Comparison of ENCODE assay signal across 21 cellular contexts in genomic region chr19:12145348-12145747, GRCh38. TPM values are rescaled to one million over a fixed set of nuclear protein-coding genes. Genes with fewer than 3 reads are reported as not detected.
A peak's percentile ranks its signal among the peaks of the same experiment; 100 is the strongest.
DNase-seq lines count a peak whose midpoint lies in the region; ATAC-seq, FAIRE-seq and TF ChIP-seq lines count a peak whose summit lies in the region.
"Had no signal": no experiment of that assay in that cellular context is flagged by ENCODE, and none has a peak within 500 bp of the region (broad histone marks: within the 10 kb centered on the region; RNA-seq: fewer than 3 reads in every experiment).

No MANE protein-coding gene starts in this region.

- peaks cover 10% of the 10 kb centered on the region for H3K4me1 Mint-ChIP-seq in endothelial cell (ENCODE audit: unreplicated experiment)
- H3K4me1 Mint-ChIP-seq in activated CD4-positive, alpha-beta memory T cell treated with anti-CD3 and anti-CD28 coated beads, Interleukin-2, amount 10 ng/mL, durations not matched to agents 7 days and 5 days: peaks cover 11% of the 10 kb centered on the region

- BruUV-seq in HCT116 (replicated peaks; lab: Mats Ljungman, UMichigan) (no TSS peak), GM12878 (replicated peaks; lab: Mats Ljungman, UMichigan) (TSS peak; percentile 40)

- peaks cover 54% of the 10 kb centered on the region for H3K36me3 Mint-ChIP-seq in endothelial cell (ENCODE audit: low read depth, unreplicated experiment)
- H3K36me3 Mint-ChIP-seq in activated CD4-positive, alpha-beta memory T cell treated with anti-CD3 and anti-CD28 coated beads, Interleukin-2, amount 10 ng/mL, durations not matched to agents 7 days and 5 days (ENCODE audit: low read depth): peaks cover 35% of the 10 kb centered on the region

- H4K20me1 ChIP-seq in HCT116 (ENCODE audit: insufficient read depth) (no peaks in the 10 kb centered on the region), GM12878 (ENCODE audit: control insufficient read depth, insufficient read depth) (no peaks in the 10 kb centered on the region)

- H3K27me3 ChIP-seq in HCT116 (ENCODE audit: insufficient read depth, low read length) (no peaks in the 10 kb centered on the region), GM12878 (replicated peaks in 1 of 2; ENCODE audit: control insufficient read depth in 2 of 2, insufficient read depth in 2 of 2, low read length in 1 of 2) (no peaks in the 10 kb centered on the region)
- H3K27me3 ChIP-seq: BLaER1 had no signal

- no peaks in the 10 kb centered on the region for H3K79me2 ChIP-seq in HCT116 (ENCODE audit: insufficient read depth, low read length)
- H3K79me2 ChIP-seq in GM12878 (ENCODE audit: control insufficient read depth, insufficient read depth, low read length): no peaks in the 10 kb centered on the region

- H3K27me3 Mint-ChIP-seq in endothelial cell (ENCODE audit: unreplicated experiment): peaks cover 3% of the 10 kb centered on the region
- no peaks in the 10 kb centered on the region for H3K27me3 Mint-ChIP-seq in activated CD4-positive, alpha-beta memory T cell treated with anti-CD3 and anti-CD28 coated beads, Interleukin-2, amount 10 ng/mL, durations not matched to agents 7 days and 5 days

- TF ChIP-seq CTCF in HCT116 (IDR thresholded peaks at IDR 0.05 in 2 of 3, conservative IDR thresholded peaks at IDR 0.05 in 1 of 3; ENCODE audit: borderline replicate concordance in 1 of 3, insufficient read depth in 1 of 3, low read depth in 2 of 3, low read length in 2 of 3): no peak
- TF ChIP-seq CTCF in GM12878 (IDR thresholded peaks at IDR 0.05 in 2 of 3, conservative IDR thresholded peaks at IDR 0.05 in 1 of 3; ENCODE audit: control insufficient read depth in 2 of 3, extremely low read depth in 1 of 3, insufficient read depth in 1 of 3, low read depth in 3 of 3, low read length in 3 of 3): no peak
- TF ChIP-seq CTCF in endothelial cell (IDR thresholded peaks at IDR 0.05; ENCODE audit: unreplicated experiment): no peak
- no peak for TF ChIP-seq CTCF in kidney (IDR thresholded peaks at IDR 0.05; ENCODE audit: borderline replicate concordance, extremely low read depth, insufficient read depth)

- H3K9ac ChIP-seq in HCT116 (ENCODE audit: low read length) (no peak overlapping the region), GM12878 (ENCODE audit: control insufficient read depth, insufficient read depth, low read length) (no peak overlapping the region), kidney (ENCODE audit: low read length in 2 of 2) (no peak overlapping the region)
- H3K9ac ChIP-seq: BLaER1, GM23248 had no signal

- TF ChIP-seq RAD21 in HCT116 (IDR thresholded peaks at IDR 0.05; ENCODE audit: low read depth) (no peak), GM12878 (IDR thresholded peaks at IDR 0.05; ENCODE audit: insufficient read depth, low read depth, low read length) (no peak)

- H3K9me3 ChIP-seq in HCT116 (ENCODE audit: control insufficient read depth in 1 of 2, insufficient read depth in 1 of 2, low read depth in 1 of 2, low read length in 2 of 2) (peaks cover 13 to 15% of the 10 kb centered on the region in 2 experiments; a peak in 2 of 4 replicates), GM12878 (replicated peaks; ENCODE audit: control insufficient read depth, insufficient read depth, low read length) (peaks cover 14% of the 10 kb centered on the region), kidney (ENCODE audit: control insufficient read depth in 1 of 2, low read length in 2 of 2) (no peaks in the 10 kb centered on the region)

- H3K27ac ChIP-seq in HCT116 (ENCODE audit: low read depth, low read length): no peak overlapping the region
- H3K27ac ChIP-seq in GM12878 (ENCODE audit: control insufficient read depth, insufficient read depth): no peak overlapping the region
- no peak overlapping the region for H3K27ac ChIP-seq in kidney (ENCODE audit: low read depth in 2 of 2, low read length in 2 of 2)
- H3K27ac ChIP-seq: BLaER1, GM23248 had no signal

- H3K27ac Mint-ChIP-seq in endothelial cell (ENCODE audit: unreplicated experiment): no peak overlapping the region
- H3K27ac Mint-ChIP-seq in activated CD4-positive, alpha-beta memory T cell treated with anti-CD3 and anti-CD28 coated beads, Interleukin-2, amount 10 ng/mL, durations not matched to agents 7 days and 5 days: no peak overlapping the region
- H3K27ac Mint-ChIP-seq: CD14-positive monocyte; CD4-positive, alpha-beta memory T cell had no signal

- whole genome bisulfite sequencing in GM12878 (ENCODE audit: insufficient coverage, insufficient replicate concordance, low lambda C conversion rate, missing lambda C conversion rate): 96% methylated on average over 8 of the region's 8 CpGs

- H3K4me2 ChIP-seq in HCT116 (ENCODE audit: low read length) (no peak overlapping the region), GM12878 (ENCODE audit: control insufficient read depth, insufficient read depth) (no peak overlapping the region)
- H3K4me2 ChIP-seq: BLaER1 had no signal

- intact Hi-C loops in HCT116 (cut with micrococcal nuclease) (no loop called here), GM12878 (cut with micrococcal nuclease; ENCODE audit: unreplicated experiment) (no loop called here), kidney (cut with DNase I) (no loop called here)

- SMC1A ChIA-PET in GM12878 (lab: Charles Lee; ENCODE audit: uncharacterized antibody, unreplicated experiment): no interaction called here

- no peaks in the 10 kb centered on the region for H3K4me1 ChIP-seq in HCT116 (ENCODE audit: control insufficient read depth in 1 of 2, insufficient read depth in 2 of 2, low read length in 2 of 2)
- peaks cover 3% of the 10 kb centered on the region for H3K4me1 ChIP-seq in GM12878 (ENCODE audit: control insufficient read depth, insufficient read depth, low read length)
- peaks cover 7 to 10% of the 10 kb centered on the region in 2 donors for H3K4me1 ChIP-seq in kidney (ENCODE audit: control insufficient read depth in 1 of 2, insufficient read depth in 1 of 2, low read depth in 1 of 2, low read length in 2 of 2)

- peaks cover 15% of the 10 kb centered on the region for H3K9me3 Mint-ChIP-seq in endothelial cell (ENCODE audit: unreplicated experiment)
- H3K9me3 Mint-ChIP-seq in activated CD4-positive, alpha-beta memory T cell treated with anti-CD3 and anti-CD28 coated beads, Interleukin-2, amount 10 ng/mL, durations not matched to agents 7 days and 5 days: peaks cover 30% of the 10 kb centered on the region

- POLR2A ChIA-PET in HCT116 (lab: Charles Lee): no interaction called here
- POLR2A ChIA-PET in GM12878 (lab: Charles Lee): no interaction called here
- POLR2A ChIA-PET in activated CD4-positive, alpha-beta memory T cell treated with anti-CD3 and anti-CD28 coated beads, Interleukin-2, amount 10 ng/mL, durations not matched to agents 7 days and 5 days (lab: Charles Lee): no interaction called here

- no peak for TF ChIP-seq POLR2A in HCT116 (IDR thresholded peaks at IDR 0.05; ENCODE audit: borderline replicate concordance, extremely low read depth, insufficient read depth, insufficient read length)
- TF ChIP-seq POLR2A in GM12878 (IDR thresholded peaks at IDR 0.05; ENCODE audit: low read depth, low read length): no peak

- CTCF ChIA-PET in HCT116 (lab: Charles Lee) (no interaction called here), GM12878 (lab: Yijun Ruan, JAX) (interaction anchor here (1.0 to 1.3 kb wide), 2 partner anchors 54 to 222 kb away, joined by 4 to 5 read pairs; no protein-coding TSS in a partner anchor)
- CTCF ChIA-PET in activated CD4-positive, alpha-beta memory T cell treated with anti-CD3 and anti-CD28 coated beads, Interleukin-2, amount 10 ng/mL, durations not matched to agents 7 days and 5 days (lab: Charles Lee): no interaction called here

- DNase-seq in HCT116 (ENCODE audit: low read depth, low spot score) (no peak), M059J (ENCODE audit: low read depth) (peak; percentile 24), GM12878 (ENCODE audit: low read depth, low spot score) (no peak), endothelial cell (ENCODE audit: low spot score) (no peak), kidney (no peak), SIG-M5 treated with dmso at 0.1 percent for 504 hours (lab: John Stamatoyannopoulos, UW; ENCODE audit: unreplicated experiment) (no peak), iPS-NIHi11 (ENCODE audit: low spot score) (no peak)
- DNase-seq in activated CD4-positive, alpha-beta memory T cell treated with anti-CD3 and anti-CD28 coated beads, Interleukin-2, amount 10 ng/mL, durations not matched to agents 7 days and 5 days: no peak
- DNase-seq: 8988T; CD4-positive, alpha-beta memory T cell; DMS153; DMS79; GDM1; GM23248; HCEC 1CT had no signal

- H2AFZ ChIP-seq in HCT116 (ENCODE audit: low read depth, low read length, poor library complexity, severe bottlenecking) (no peak overlapping the region), GM12878 (ENCODE audit: control insufficient read depth, low read depth, low read length) (no peak overlapping the region)
- H2AFZ ChIP-seq: GM23248 had no signal

- H3K36me3 ChIP-seq in HCT116 (ENCODE audit: control insufficient read depth in 1 of 2, insufficient read depth in 2 of 2, low read length in 2 of 2) (no peaks in the 10 kb centered on the region), GM12878 (ENCODE audit: control insufficient read depth in 2 of 2, insufficient read depth in 2 of 2, low read length in 1 of 2) (peaks cover 1 to 21% of the 10 kb centered on the region in 2 experiments), kidney (ENCODE audit: control insufficient read depth in 1 of 2, insufficient read depth in 2 of 2, low read length in 2 of 2) (peaks cover 14 to 32% of the 10 kb centered on the region in 2 donors)

- RAD21 ChIA-PET in HCT116 (lab: Charles Lee; ENCODE audit: low non-redundant PET in 1 of 2, low total read pairs in 2 of 2, uncharacterized antibody in 2 of 2, unreplicated experiment in 2 of 2): no interaction called here
- RAD21 ChIA-PET in GM12878 (lab: Charles Lee; ENCODE audit: unreplicated experiment): no interaction called here

- ATAC-seq in HCT116 (no peak), GM12878 (no peak)

- FAIRE-seq in GM12878 (lab: Jason Lieb, UNC) (no peak), kidney (lab: Jason Lieb, UNC) (no peak)
- FAIRE-seq: GM12891, GM19239, H54 had no signal

- no peak for TF ChIP-seq EP300 in GM12878 (IDR thresholded peaks at IDR 0.05; ENCODE audit: borderline replicate concordance in 1 of 2, control insufficient read depth in 1 of 2, low read depth in 2 of 2, low read length in 2 of 2)

- peak overlapping the region; percentile 68 for H3K4me3 Mint-ChIP-seq in endothelial cell (ENCODE audit: unreplicated experiment)
- no peak overlapping the region for H3K4me3 Mint-ChIP-seq in activated CD4-positive, alpha-beta memory T cell treated with anti-CD3 and anti-CD28 coated beads, Interleukin-2, amount 10 ng/mL, durations not matched to agents 7 days and 5 days
- H3K4me3 Mint-ChIP-seq: CD14-positive monocyte; CD4-positive, alpha-beta memory T cell had no signal

- in situ Hi-C loops in GM12878 (cut with MboI): no loop called here

- H3K4me3 ChIP-seq in HCT116 (replicated peaks in 1 of 2; ENCODE audit: low read depth in 1 of 2, low read length in 2 of 2) (no peak overlapping the region), GM12878 (no peak overlapping the region), kidney (ENCODE audit: low read length in 2 of 2) (no peak overlapping the region)
- H3K4me3 ChIP-seq: BLaER1, GM23248 had no signal

- no peaks in the 10 kb centered on the region for H3K9me2 ChIP-seq in HCT116 (ENCODE audit: insufficient read depth)

RNA-seq across cellular contexts. Expression of gene ZNF20, which starts 5.2 kb away (rescaled TPM):
- 1.0 TPM for total RNA-seq in HCT116 (2021; ENCODE audit: unreplicated experiment)
- polyA plus RNA-seq in HCT116 (2012): 0.62 and 0.86 TPM in 2 replicates
- 1.6 and 12.0 TPM in 2 replicates for total RNA-seq in M059J (2014; rRNA removed; shearing (Covaris generic))
- 19.3 and 20.3 TPM in 2 replicates for total RNA-seq in GM12878 (2013; cell fraction: nucleolus; rRNA removed)
- total RNA-seq in GM12878 (2014; rRNA removed): 2.3 and 3.8 TPM in 2 replicates
- 4.9 and 5.1 TPM in 2 replicates for total RNA-seq in GM12878 (2014; rRNA removed; fragmentation: Illumina TruSeq; extraction: Trizol)
- total RNA-seq in GM12878 (2021): 1.5 and 2.5 TPM in 2 replicates
- polyA plus RNA-seq in GM12878 (2011; ENCODE audit: low read depth): 1.5 TPM
- polyA plus RNA-seq in GM12878 (2011; rRNA removed): 4.5 and 5.0 TPM in 2 replicates
- polyA plus RNA-seq in GM12878 (2011; cell fraction: cytosol; rRNA removed): 1.8 and 2.1 TPM in 2 replicates
- polyA plus RNA-seq in GM12878 (2011; cell fraction: nucleus; rRNA removed): 3.5 and 4.0 TPM in 2 replicates
- 2.6 and 3.9 TPM in 2 replicates for polyA plus RNA-seq in GM12878 (2012)
- polyA plus RNA-seq in GM12878 (2014; fragmentation: Illumina TruSeq; extraction: Trizol): 2.4 and 2.5 TPM in 2 replicates
- polyA plus RNA-seq in GM12878 (2014; fragmentation: Nextera tagmentation; extraction: Ambion mirVana): 1 to 10 TPM; 2.5 to 2.8 TPM
- 1.4 and 2.0 TPM in 2 replicates for polyA plus RNA-seq in GM12878 (2014; rRNA removed)
- 1 to 10 TPM; 2.9 TPM for polyA plus RNA-seq in GM12878 (2016; fragmentation: Nextera tagmentation; extraction: Ambion mirVana)
- polyA minus RNA-seq in GM12878 (2011; rRNA and poly(A)+ RNA removed): 4.3 and 6.5 TPM in 2 replicates
- 1.1 and 4.5 TPM in 2 replicates for polyA minus RNA-seq in GM12878 (2011; cell fraction: cytosol; rRNA and poly(A)+ RNA removed)
- polyA minus RNA-seq in GM12878 (2011; cell fraction: nucleus; rRNA and poly(A)+ RNA removed): 6.2 and 7.2 TPM in 2 replicates
- 6.2 TPM for total RNA-seq in endothelial cell (ENCODE audit: unreplicated experiment)
- 7.3 TPM for total RNA-seq in kidney
- 3.2 TPM for polyA plus RNA-seq in kidney (ENCODE audit: insufficient read depth, low read depth, low replicate concordance)
- total RNA-seq in activated CD4-positive, alpha-beta memory T cell treated with anti-CD3 and anti-CD28 coated beads, Interleukin-2, amount 10 ng/mL, durations not matched to agents 7 days and 5 days: 1 to 10 TPM; 5.3 to 5.8 TPM

RNA-seq across cellular contexts. Expression of gene ZNF625, which starts 11.2 kb away (rescaled TPM):
- not detected for total RNA-seq in HCT116 (2021; ENCODE audit: unreplicated experiment)
- polyA plus RNA-seq in HCT116 (2012): not detected in 2 replicates
- total RNA-seq in M059J (2014; rRNA removed; shearing (Covaris generic)): 6.6 and 17.6 TPM in 2 replicates
- 8.4 and 9.2 TPM in 2 replicates for total RNA-seq in GM12878 (2013; cell fraction: nucleolus; rRNA removed)
- 2.9 and 4.3 TPM in 2 replicates for total RNA-seq in GM12878 (2014; rRNA removed)
- total RNA-seq in GM12878 (2014; rRNA removed; fragmentation: Illumina TruSeq; extraction: Trizol): 5.0 and 5.8 TPM in 2 replicates
- total RNA-seq in GM12878 (2021): 3.1 and 3.3 TPM in 2 replicates
- polyA plus RNA-seq in GM12878 (2011; ENCODE audit: low read depth): 3.5 TPM
- 1.8 and 2.2 TPM in 2 replicates for polyA plus RNA-seq in GM12878 (2011; rRNA removed)
- polyA plus RNA-seq in GM12878 (2011; cell fraction: cytosol; rRNA removed): 0.57 and 0.78 TPM in 2 replicates
- polyA plus RNA-seq in GM12878 (2011; cell fraction: nucleus; rRNA removed): 1.1 and 1.2 TPM in 2 replicates
- polyA plus RNA-seq in GM12878 (2012): 2.1 and 4.8 TPM in 2 replicates
- 0.79 and 1.4 TPM in 2 replicates for polyA plus RNA-seq in GM12878 (2014; fragmentation: Illumina TruSeq; extraction: Trizol)
- under 1 TPM; 0.62 to 0.64 TPM for polyA plus RNA-seq in GM12878 (2014; fragmentation: Nextera tagmentation; extraction: Ambion mirVana)
- polyA plus RNA-seq in GM12878 (2014; rRNA removed): 1.1 TPM in 2 replicates
- under 1 TPM; 0.52 to 0.77 TPM for polyA plus RNA-seq in GM12878 (2016; fragmentation: Nextera tagmentation; extraction: Ambion mirVana)
- 3.7 and 4.8 TPM in 2 replicates for polyA minus RNA-seq in GM12878 (2011; rRNA and poly(A)+ RNA removed)
- 1.5 and 1.7 TPM in 2 replicates for polyA minus RNA-seq in GM12878 (2011; cell fraction: cytosol; rRNA and poly(A)+ RNA removed)
- 1.2 and 2.1 TPM in 2 replicates for polyA minus RNA-seq in GM12878 (2011; cell fraction: nucleus; rRNA and poly(A)+ RNA removed)
- 26.7 TPM for total RNA-seq in endothelial cell (ENCODE audit: unreplicated experiment)
- 11.4 TPM for total RNA-seq in kidney
- polyA plus RNA-seq in kidney (ENCODE audit: insufficient read depth, low read depth, low replicate concordance): 6.1 TPM
- total RNA-seq in activated CD4-positive, alpha-beta memory T cell treated with anti-CD3 and anti-CD28 coated beads, Interleukin-2, amount 10 ng/mL, durations not matched to agents 7 days and 5 days: 1 to 10 TPM; 2.7 to 3.8 TPM
- total RNA-seq: HT-29 had no signal

RNA-seq across cellular contexts. Expression of gene ZNF136, which starts 17.5 kb away (rescaled TPM):
- 4.0 TPM for total RNA-seq in HCT116 (2021; ENCODE audit: unreplicated experiment)
- 0.91 and 1.3 TPM in 2 replicates for polyA plus RNA-seq in HCT116 (2012)
- 5.8 and 9.7 TPM in 2 replicates for total RNA-seq in M059J (2014; rRNA removed; shearing (Covaris generic))
- 43.0 and 44.1 TPM in 2 replicates for total RNA-seq in GM12878 (2013; cell fraction: nucleolus; rRNA removed)
- 7.4 and 7.8 TPM in 2 replicates for total RNA-seq in GM12878 (2014; rRNA removed)
- 7.7 and 8.8 TPM in 2 replicates for total RNA-seq in GM12878 (2014; rRNA removed; fragmentation: Illumina TruSeq; extraction: Trizol)
- 4.9 and 6.6 TPM in 2 replicates for total RNA-seq in GM12878 (2021)
- polyA plus RNA-seq in GM12878 (2011; ENCODE audit: low read depth): 3.9 TPM
- polyA plus RNA-seq in GM12878 (2011; rRNA removed): 7.1 and 11.4 TPM in 2 replicates
- polyA plus RNA-seq in GM12878 (2011; cell fraction: cytosol; rRNA removed): 2.6 and 3.1 TPM in 2 replicates
- 3.8 and 4.2 TPM in 2 replicates for polyA plus RNA-seq in GM12878 (2011; cell fraction: nucleus; rRNA removed)
- polyA plus RNA-seq in GM12878 (2012): 6.5 and 8.4 TPM in 2 replicates
- 6.6 and 8.0 TPM in 2 replicates for polyA plus RNA-seq in GM12878 (2014; fragmentation: Illumina TruSeq; extraction: Trizol)
- 1 to 10 TPM; 2.8 to 3.1 TPM for polyA plus RNA-seq in GM12878 (2014; fragmentation: Nextera tagmentation; extraction: Ambion mirVana)
- polyA plus RNA-seq in GM12878 (2014; rRNA removed): 2.9 and 5.0 TPM in 2 replicates
- polyA plus RNA-seq in GM12878 (2016; fragmentation: Nextera tagmentation; extraction: Ambion mirVana): 1 to 10 TPM; 6.7 to 7.7 TPM
- polyA minus RNA-seq in GM12878 (2011; rRNA and poly(A)+ RNA removed): 7.3 and 10.3 TPM in 2 replicates
- polyA minus RNA-seq in GM12878 (2011; cell fraction: cytosol; rRNA and poly(A)+ RNA removed): 2.8 and 5.1 TPM in 2 replicates
- polyA minus RNA-seq in GM12878 (2011; cell fraction: nucleus; rRNA and poly(A)+ RNA removed): 6.0 and 8.6 TPM in 2 replicates
- total RNA-seq in endothelial cell (ENCODE audit: unreplicated experiment): 12.4 TPM
- total RNA-seq in kidney: 14.4 TPM
- 4.6 TPM for polyA plus RNA-seq in kidney (ENCODE audit: insufficient read depth, low read depth, low replicate concordance)
- 10 to 100 TPM; 11.0 TPM for total RNA-seq in activated CD4-positive, alpha-beta memory T cell treated with anti-CD3 and anti-CD28 coated beads, Interleukin-2, amount 10 ng/mL, durations not matched to agents 7 days and 5 days

Comparison
In these comparisons a context has a peak if more than half of its experiments do, and no peak if none do; other contexts are left out.
1. Of the 18 proteins assayed by ChIP-seq in both GM12878 and HCT116: peak only in GM12878: none; only in HCT116: ZNF274; in both: none; in neither: 17.